In the genomic region with DNA sequence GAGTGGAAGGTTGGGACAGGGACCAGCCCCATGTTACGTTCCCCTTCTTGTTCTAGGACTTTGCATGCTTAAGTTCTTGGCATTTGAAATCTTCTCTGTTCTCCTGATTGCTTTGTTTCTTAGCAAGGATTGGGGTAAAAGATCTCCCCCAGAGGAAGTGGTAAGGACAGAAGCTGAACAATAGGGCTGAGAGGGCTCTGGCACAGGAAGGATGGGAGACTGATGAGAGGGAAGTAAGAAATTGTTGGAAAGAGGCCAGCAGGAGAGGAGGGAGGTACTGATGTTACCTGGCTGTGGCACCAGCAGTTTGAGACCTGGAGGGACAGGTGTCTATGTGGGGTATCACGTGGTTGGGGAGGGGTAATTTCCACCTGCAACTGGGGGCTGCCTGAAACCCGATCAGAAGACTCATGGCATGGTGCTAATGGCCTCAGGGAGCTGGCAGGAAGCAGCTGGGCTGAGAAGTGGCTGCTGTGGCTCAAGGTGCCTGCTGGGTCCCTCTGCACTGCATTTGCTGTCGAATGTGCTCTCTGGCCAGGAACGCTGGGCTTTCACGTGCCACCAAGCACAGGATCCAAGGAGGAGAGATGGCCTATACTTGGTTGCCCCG, we compare ENCODE assay signal across 15 cellular contexts.
DNase-seq lines count a peak whose midpoint lies in the region; TF ChIP-seq lines count a peak whose summit lies in the region.
"Had no signal": no experiment of that assay in that cellular context is flagged by ENCODE, and none has a peak within 500 bp of the region (broad histone marks: within the 10 kb centered on the region; RNA-seq: fewer than 3 reads in every experiment).

No MANE protein-coding gene starts in this region.

- peaks cover 68% of the 10 kb centered on the region for H3K4me1 Mint-ChIP-seq in nephron progenitor cell
- H3K4me1 Mint-ChIP-seq: CD4-positive, CD25-positive, alpha-beta regulatory T cell had no signal

- peaks cover under 1% of the 10 kb centered on the region for H3K9me3 Mint-ChIP-seq in nephron progenitor cell
- H3K9me3 Mint-ChIP-seq: CD4-positive, CD25-positive, alpha-beta regulatory T cell; effector memory CD8-positive, alpha-beta T cell had no signal

- peak; percentile 38 to 76 for DNase-seq in NCI-H2081 (lab: John Stamatoyannopoulos, UW)
- no peak for DNase-seq in NCI-H2081 treated with DMSO at 0.1 percent for 48 hours (lab: John Stamatoyannopoulos, UW)
- peak; percentile 81 for DNase-seq in NCI-H1105 (lab: John Stamatoyannopoulos, UW)
- peak; percentile 86 for DNase-seq in NCI-H748 (lab: John Stamatoyannopoulos, UW; ENCODE audit: unreplicated experiment)
- no peak for DNase-seq in nephron progenitor cell
- DNase-seq in stimulated activated CD4-positive, alpha-beta T cell treated with anti-CD3 and anti-CD28 coated beads, Interleukin-4, amount 100 ng/mL, for 4 hours = no peak
- no peak for DNase-seq in activated CD4-positive, alpha-beta T cell treated with anti-CD3 and anti-CD28 coated beads for 48 hours
- no peak for DNase-seq in cerebellum (ENCODE audit: low spot score)
- DNase-seq: activated CD8-positive, alpha-beta T cell treated with anti-CD3 and anti-CD28 coated beads, Interleukin-2, amount 10 ng/mL, durations not matched to agents 7 days and 5 days; amniotic stem cell; CD4-positive, CD25-positive, alpha-beta regulatory T cell; effector memory CD8-positive, alpha-beta T cell; stomach; T-helper 1 cell had no signal

- H3K27ac Mint-ChIP-seq in nephron progenitor cell = peak overlapping the region; percentile 55
- H3K27ac Mint-ChIP-seq: activated CD8-positive, alpha-beta T cell treated with anti-CD3 and anti-CD28 coated beads, Interleukin-2, amount 10 ng/mL, durations not matched to agents 7 days and 5 days; effector memory CD8-positive, alpha-beta T cell; WTC11 had no signal

- peaks cover 18% of the 10 kb centered on the region for H3K27me3 Mint-ChIP-seq in nephron progenitor cell (ENCODE audit: low read depth, poor library complexity)

- H3K36me3 Mint-ChIP-seq in nephron progenitor cell (ENCODE audit: low read depth) = no peaks in the 10 kb centered on the region
- H3K36me3 Mint-ChIP-seq: CD4-positive, CD25-positive, alpha-beta regulatory T cell; WTC11 had no signal

- TF ChIP-seq CTCF in nephron progenitor cell (IDR thresholded peaks at IDR 0.05) = no peak

- no peak overlapping the region for H3K4me3 Mint-ChIP-seq in nephron progenitor cell
- H3K4me3 Mint-ChIP-seq: activated CD8-positive, alpha-beta T cell treated with anti-CD3 and anti-CD28 coated beads, Interleukin-2, amount 10 ng/mL, durations not matched to agents 7 days and 5 days; CD4-positive, CD25-positive, alpha-beta regulatory T cell; effector memory CD8-positive, alpha-beta T cell; WTC11 had no signal

Comparison
In these comparisons a context has a peak if more than half of its experiments do, and no peak if none do; other contexts are left out.
1. DNase-seq: peak in NCI-H2081 (2 of 2), NCI-H1105 (single experiment) and NCI-H748 (single experiment); none in NCI-H2081 treated with DMSO at 0.1 percent for 48 hours (single experiment), nephron progenitor cell (single experiment), stimulated activated CD4-positive, alpha-beta T cell treated with anti-CD3 and anti-CD28 coated beads, Interleukin-4, amount 100 ng/mL, for 4 hours (0 of 2), activated CD4-positive, alpha-beta T cell treated with anti-CD3 and anti-CD28 coated beads for 48 hours (single experiment) and cerebellum (single experiment).